Comparison of ENCODE assay signal across 8 cellular contexts in the genomic region with DNA sequence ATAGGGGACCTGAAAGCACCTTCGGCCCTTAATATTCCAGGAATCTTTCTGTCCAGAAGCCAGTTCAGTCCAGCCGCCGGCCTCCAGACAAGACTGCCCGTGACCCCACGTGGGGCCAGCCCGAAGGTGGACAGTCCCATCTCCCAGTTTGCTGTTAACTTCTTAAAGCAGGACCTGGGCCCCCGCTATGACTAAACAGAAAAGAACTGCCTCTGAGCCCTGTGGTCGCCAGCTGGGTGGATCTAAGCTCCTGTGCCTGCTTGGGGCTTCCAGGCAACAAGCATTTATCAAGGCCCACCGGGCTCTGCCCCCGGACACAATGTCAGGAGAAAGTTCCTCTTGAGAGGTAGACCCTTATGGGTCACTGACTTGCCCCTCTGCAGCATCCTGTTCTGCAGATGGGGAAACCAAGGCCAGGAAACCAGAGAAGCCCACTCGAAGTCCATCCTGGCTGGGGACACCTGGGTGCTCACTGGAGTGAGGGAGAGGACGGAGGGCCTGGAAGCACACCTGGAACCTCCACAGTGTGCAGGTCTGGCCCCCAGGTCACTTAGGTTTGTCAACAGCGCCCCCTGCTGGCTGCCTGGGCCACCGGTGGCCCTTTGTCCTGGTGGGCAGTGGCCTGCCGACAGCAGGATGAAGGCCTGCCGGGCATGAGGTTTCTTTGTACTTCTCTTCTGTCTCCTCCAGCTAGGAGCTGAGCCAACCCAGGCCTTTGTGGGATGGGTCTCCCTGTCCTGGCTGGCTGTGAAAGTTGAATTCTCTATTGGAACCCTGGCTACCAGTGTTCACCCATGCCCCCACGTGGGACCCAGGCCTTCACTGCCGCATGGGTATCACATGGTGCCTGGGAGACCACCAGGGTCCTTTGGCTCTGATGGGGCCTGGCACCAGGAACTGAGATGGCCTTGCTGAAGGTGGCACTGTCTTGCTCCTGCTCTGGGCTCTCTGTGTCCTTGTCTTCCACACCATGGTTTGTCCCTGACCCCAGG.
DNase-seq lines count a peak whose midpoint lies in the region; ATAC-seq and TF ChIP-seq lines count a peak whose summit lies in the region.

No MANE protein-coding gene starts in this region.

- peak; percentile 63 for ATAC-seq in HG02759 (IDR thresholded peaks at IDR 0.05; ENCODE audit: unreplicated experiment)
- no peak for ATAC-seq in GM19397 (IDR thresholded peaks at IDR 0.05; ENCODE audit: unreplicated experiment)

- H3K9me3 ChIP-seq in NT2/D1 (ENCODE audit: insufficient read depth, low read length) (no peaks in the 10 kb centered on the region), neutrophil (no peaks in the 10 kb centered on the region)

- peaks cover 53% of the 10 kb centered on the region for H3K36me3 ChIP-seq in NT2/D1 (ENCODE audit: insufficient read depth, insufficient read length, low read length)
- H3K36me3 ChIP-seq in neutrophil, result peaks cover 5% of the 10 kb centered on the region

- H3K4me3 ChIP-seq in NT2/D1 (ENCODE audit: insufficient read length, low read depth) (no peak overlapping the region), neutrophil (ENCODE audit: low read depth in 1 of 2, low read length in 1 of 2) (no peak overlapping the region)

- H3K9ac ChIP-seq in NT2/D1 (ENCODE audit: insufficient read length, low read depth), result no peak overlapping the region

- peak; percentile 82 for TF ChIP-seq CTCF in neutrophil (IDR thresholded peaks at IDR 0.05)

- DNase-seq in DMS53 (lab: John Stamatoyannopoulos, UW), result peak; percentile 84
- peak; percentile 46 for DNase-seq in NT2/D1 (ENCODE audit: low read depth, low spot score)
- DNase-seq in activated T-cell treated with anti-CD3 and anti-CD28 coated beads, Interleukin-2, amount 50 U/mL, for 1 hour, result peak; percentile 75
- peak; percentile 28 for DNase-seq in fibroblast of gingiva (ENCODE audit: low read depth)
- DNase-seq in superior temporal gyrus (ENCODE audit: extremely low spot score), result peak; percentile 72

- H3K27ac ChIP-seq in neutrophil, result no peak overlapping the region

- H3K27me3 ChIP-seq in NT2/D1 (ENCODE audit: insufficient read depth, insufficient read length), result no peaks in the 10 kb centered on the region
- no peaks in the 10 kb centered on the region for H3K27me3 ChIP-seq in neutrophil

- peaks cover 4% of the 10 kb centered on the region for H3K4me1 ChIP-seq in NT2/D1 (ENCODE audit: insufficient read depth, insufficient read length)
- H3K4me1 ChIP-seq in neutrophil (ENCODE audit: control insufficient read depth in 1 of 2, insufficient read depth in 1 of 2, low read depth in 1 of 2, low read length in 1 of 2), result peaks cover 3 to 8% of the 10 kb centered on the region in 2 experiments

Comparison
In these comparisons a context has a peak if more than half of its experiments do, and no peak if none do; other contexts are left out.
1. DNase-seq: peak in every context shown above with its lines; median percentile 84 in DMS53; 75 in activated T-cell treated with anti-CD3 and anti-CD28 coated beads, Interleukin-2, amount 50 U/mL, for 1 hour; 72 in superior temporal gyrus; 46 in NT2/D1; 28 in fibroblast of gingiva.